In the genomic region with DNA sequence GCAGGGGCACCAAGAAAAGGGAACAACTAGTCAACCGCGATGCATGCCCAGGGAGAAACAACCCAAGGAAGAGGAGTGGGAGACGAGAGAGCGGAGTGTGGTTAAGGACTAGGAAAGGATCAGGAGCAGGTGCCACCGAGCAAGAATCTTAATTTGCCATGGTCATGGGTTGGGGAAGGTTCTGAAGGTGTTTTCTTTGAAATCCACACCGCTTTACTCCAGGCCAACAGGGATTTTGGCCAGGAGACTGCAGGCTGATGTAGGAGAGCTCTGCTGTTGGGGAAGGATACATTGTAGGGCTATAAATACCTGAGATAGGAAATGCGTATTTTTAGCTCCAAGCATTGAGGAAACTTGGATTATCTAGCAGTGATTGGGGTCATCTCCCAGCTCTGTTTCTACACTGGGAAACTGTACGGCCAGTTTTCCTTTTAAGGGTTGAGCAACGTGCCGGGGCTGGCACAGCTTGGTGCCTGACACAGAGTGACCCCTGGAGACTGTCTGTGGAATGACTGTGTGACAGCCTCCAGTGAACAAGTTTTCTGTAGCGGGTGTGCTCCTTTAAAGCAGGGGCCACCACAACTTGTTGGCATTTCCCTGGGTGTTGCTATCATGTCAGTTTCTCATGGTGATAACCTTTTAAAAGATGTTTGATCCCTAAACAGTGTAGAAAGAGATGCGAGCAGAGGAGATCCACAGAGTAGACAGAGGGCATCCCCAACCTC, we compare ENCODE assay signal across 11 cellular contexts. TPM values are rescaled to one million over a fixed set of nuclear protein-coding genes. Genes with fewer than 3 reads are reported as not detected.
DNase-seq lines count a peak whose midpoint lies in the region; ATAC-seq and TF ChIP-seq lines count a peak whose summit lies in the region.
"Had no signal": no experiment of that assay in that cellular context is flagged by ENCODE, and none has a peak within 500 bp of the region (broad histone marks: within the 10 kb centered on the region; RNA-seq: fewer than 3 reads in every experiment).

No MANE protein-coding gene starts in this region.

- no peak overlapping the region for H3K4me3 Mint-ChIP-seq in activated CD8-positive, alpha-beta T cell treated with anti-CD3 and anti-CD28 coated beads for 36 hours
- H3K4me3 Mint-ChIP-seq: IgD-negative memory B cell had no signal

- TF ChIP-seq CTCF in GM13976 (IDR thresholded peaks at IDR 0.05; ENCODE audit: borderline replicate concordance, control extremely low read depth, extremely low read depth, insufficient read depth, missing control alignments) (peak; percentile 31), PC-9 (conservative IDR thresholded peaks at IDR 0.05) (peak; percentile 28; the same call in 1 of the 2 replicates), hepatocyte (IDR thresholded peaks at IDR 0.05; ENCODE audit: poor library complexity) (peak; percentile 55), smooth muscle cell (IDR thresholded peaks at IDR 0.05; ENCODE audit: borderline replicate concordance, insufficient read depth, poor library complexity, severe bottlenecking) (peak; percentile 48)
- TF ChIP-seq CTCF in activated CD8-positive, alpha-beta T cell treated with anti-CD3 and anti-CD28 coated beads for 36 hours (IDR thresholded peaks at IDR 0.05): no peak

- H3K27ac Mint-ChIP-seq in activated CD8-positive, alpha-beta T cell treated with anti-CD3 and anti-CD28 coated beads for 36 hours: no peak overlapping the region
- H3K27ac Mint-ChIP-seq: IgD-negative memory B cell had no signal

- no peaks in the 10 kb centered on the region for H3K4me1 ChIP-seq in PC-9 (replicated peaks; ENCODE audit: insufficient read depth)
- peaks cover 9% of the 10 kb centered on the region for H3K4me1 ChIP-seq in hepatocyte (ENCODE audit: insufficient read depth)
- no peaks in the 10 kb centered on the region for H3K4me1 ChIP-seq in smooth muscle cell (ENCODE audit: low read depth)

- CTCF ChIA-PET in PC-9 (lab: Charles Lee): interaction anchor here (0.6 kb wide), 1 partner anchor 717 kb away, joined by 3 read pairs; no protein-coding TSS in a partner anchor
- CTCF ChIA-PET in activated CD8-positive, alpha-beta T cell treated with anti-CD3 and anti-CD28 coated beads for 36 hours (lab: Charles Lee): interaction anchor here (1.1 kb wide), 1 partner anchor 124 kb away, joined by 3 read pairs; no protein-coding TSS in a partner anchor

- in situ Hi-C loops in GM13976 (cut with MboI; ENCODE audit: low sequenced_read_pairs, unreplicated experiment): no loop called here

- H3K36me3 Mint-ChIP-seq in activated CD8-positive, alpha-beta T cell treated with anti-CD3 and anti-CD28 coated beads for 36 hours (ENCODE audit: low read depth): no peaks in the 10 kb centered on the region
- H3K36me3 Mint-ChIP-seq: IgD-negative memory B cell had no signal

- no peak for ATAC-seq in activated CD8-positive, alpha-beta T cell treated with anti-CD3 and anti-CD28 coated beads for 36 hours

- intact Hi-C loops in PC-9 (cut with micrococcal nuclease; ENCODE audit: unreplicated experiment): no loop called here
- intact Hi-C loops in activated CD8-positive, alpha-beta T cell treated with anti-CD3 and anti-CD28 coated beads for 36 hours (cut with micrococcal nuclease): no loop called here

- 65% methylated on average over 12 of the region's 12 CpGs for WGBS in hepatocyte (ENCODE audit: low lambda C conversion rate, missing lambda C conversion rate)
- WGBS in smooth muscle cell (ENCODE audit: low lambda C conversion rate): 61% methylated on average over 12 of the region's 12 CpGs

- H3K79me2 ChIP-seq in PC-9 (ENCODE audit: low read depth) (no peaks in the 10 kb centered on the region), hepatocyte (no peaks in the 10 kb centered on the region), smooth muscle cell (ENCODE audit: low read depth) (no peaks in the 10 kb centered on the region)

- BruUV-seq in PC-9 (replicated peaks; lab: Mats Ljungman, UMichigan): no TSS peak

- no peaks in the 10 kb centered on the region for H3F3A ChIP-seq in PC-9 (ENCODE audit: insufficient read depth, low read depth)
- H3F3A ChIP-seq in smooth muscle cell (ENCODE audit: low read depth): no peaks in the 10 kb centered on the region

- H3K36me3 ChIP-seq in PC-9 (ENCODE audit: low read depth): no peaks in the 10 kb centered on the region
- no peaks in the 10 kb centered on the region for H3K36me3 ChIP-seq in hepatocyte (replicated peaks; ENCODE audit: insufficient read depth, low read depth)
- no peaks in the 10 kb centered on the region for H3K36me3 ChIP-seq in smooth muscle cell (ENCODE audit: low read depth)

- H3K9me3 ChIP-seq in PC-9 (ENCODE audit: insufficient read depth, low read depth) (no peaks in the 10 kb centered on the region), hepatocyte (ENCODE audit: low read depth) (no peaks in the 10 kb centered on the region), smooth muscle cell (replicated peaks; ENCODE audit: low read depth) (no peaks in the 10 kb centered on the region)

- no peaks in the 10 kb centered on the region for H3K9me3 Mint-ChIP-seq in activated CD8-positive, alpha-beta T cell treated with anti-CD3 and anti-CD28 coated beads for 36 hours

- POLR2A ChIA-PET in PC-9 (lab: Charles Lee; ENCODE audit: unreplicated experiment): no interaction called here
- POLR2A ChIA-PET in activated CD8-positive, alpha-beta T cell treated with anti-CD3 and anti-CD28 coated beads for 36 hours (lab: Charles Lee): no interaction called here

- H2AFZ ChIP-seq in PC-9 (no peak overlapping the region), hepatocyte (no peak overlapping the region), smooth muscle cell (ENCODE audit: low read depth) (no peak overlapping the region)

- H3K27me3 ChIP-seq in PC-9 (ENCODE audit: insufficient read depth, low read depth) (peaks cover 51% of the 10 kb centered on the region), hepatocyte (peaks cover 8% of the 10 kb centered on the region), smooth muscle cell (ENCODE audit: low read depth) (peaks cover 22% of the 10 kb centered on the region)

- no peaks in the 10 kb centered on the region for H3K4me1 Mint-ChIP-seq in activated CD8-positive, alpha-beta T cell treated with anti-CD3 and anti-CD28 coated beads for 36 hours (ENCODE audit: low read depth)
- H3K4me1 Mint-ChIP-seq: IgD-negative memory B cell had no signal

- H3K27ac ChIP-seq in PC-9 (no peak overlapping the region), hepatocyte (no peak overlapping the region), smooth muscle cell (ENCODE audit: low read depth) (no peak overlapping the region)

- DNase-seq in GM13976 (ENCODE audit: low spot score) (no peak), PC-9 (no peak), hepatocyte (ENCODE audit: low spot score) (peak; percentile 61), smooth muscle cell (lab: John Stamatoyannopoulos, UW; ENCODE audit: unreplicated experiment) (no peak), NCI-H345 (lab: John Stamatoyannopoulos, UW) (no peak), NCI-H1417 (lab: John Stamatoyannopoulos, UW) (no peak)
- DNase-seq in activated CD8-positive, alpha-beta T cell treated with anti-CD3 and anti-CD28 coated beads for 36 hours: no peak
- DNase-seq in activated CD8-positive, alpha-beta memory T cell treated with anti-CD3 and anti-CD28 coated beads for 24 hours: no peak

- H4K20me1 ChIP-seq in PC-9 (ENCODE audit: insufficient read depth) (no peaks in the 10 kb centered on the region), hepatocyte (ENCODE audit: insufficient read depth, poor library complexity, severe bottlenecking) (no peaks in the 10 kb centered on the region), smooth muscle cell (ENCODE audit: low read depth) (no peaks in the 10 kb centered on the region)

- no peak overlapping the region for H3K4me2 ChIP-seq in PC-9
- no peak overlapping the region for H3K4me2 ChIP-seq in hepatocyte
- H3K4me2 ChIP-seq in smooth muscle cell: no peak overlapping the region

- H3K4me3 ChIP-seq in PC-9 (no peak overlapping the region), hepatocyte (no peak overlapping the region), smooth muscle cell (no peak overlapping the region)

- H3K9me2 ChIP-seq in PC-9 (ENCODE audit: insufficient read depth): no peaks in the 10 kb centered on the region
- no peaks in the 10 kb centered on the region for H3K9me2 ChIP-seq in hepatocyte (replicated peaks; ENCODE audit: insufficient read depth)

- no peak overlapping the region for H3K9ac ChIP-seq in smooth muscle cell (ENCODE audit: low read depth)

- peaks cover 4% of the 10 kb centered on the region for H3K27me3 Mint-ChIP-seq in activated CD8-positive, alpha-beta T cell treated with anti-CD3 and anti-CD28 coated beads for 36 hours

RNA-seq across cellular contexts. Expression of gene ZNF536, which starts 34.2 kb away (rescaled TPM):
- total RNA-seq in PC-9 (2021) (not detected in 2 replicates), hepatocyte (6.5 and 7.5 TPM in 2 replicates), smooth muscle cell (not detected in 2 replicates)
- polyA plus RNA-seq in hepatocyte (3.6 and 4.1 TPM in 2 replicates), smooth muscle cell (not detected in 2 replicates)
- total RNA-seq in activated CD8-positive, alpha-beta T cell treated with anti-CD3 and anti-CD28 coated beads for 36 hours: not detected
- total RNA-seq: bronchial epithelial cell, lung microvascular endothelial cell had no signal
- polyA plus RNA-seq: IgD-negative memory B cell had no signal
